8 cellular contexts compared by ENCODE assay signal in the genomic region with DNA sequence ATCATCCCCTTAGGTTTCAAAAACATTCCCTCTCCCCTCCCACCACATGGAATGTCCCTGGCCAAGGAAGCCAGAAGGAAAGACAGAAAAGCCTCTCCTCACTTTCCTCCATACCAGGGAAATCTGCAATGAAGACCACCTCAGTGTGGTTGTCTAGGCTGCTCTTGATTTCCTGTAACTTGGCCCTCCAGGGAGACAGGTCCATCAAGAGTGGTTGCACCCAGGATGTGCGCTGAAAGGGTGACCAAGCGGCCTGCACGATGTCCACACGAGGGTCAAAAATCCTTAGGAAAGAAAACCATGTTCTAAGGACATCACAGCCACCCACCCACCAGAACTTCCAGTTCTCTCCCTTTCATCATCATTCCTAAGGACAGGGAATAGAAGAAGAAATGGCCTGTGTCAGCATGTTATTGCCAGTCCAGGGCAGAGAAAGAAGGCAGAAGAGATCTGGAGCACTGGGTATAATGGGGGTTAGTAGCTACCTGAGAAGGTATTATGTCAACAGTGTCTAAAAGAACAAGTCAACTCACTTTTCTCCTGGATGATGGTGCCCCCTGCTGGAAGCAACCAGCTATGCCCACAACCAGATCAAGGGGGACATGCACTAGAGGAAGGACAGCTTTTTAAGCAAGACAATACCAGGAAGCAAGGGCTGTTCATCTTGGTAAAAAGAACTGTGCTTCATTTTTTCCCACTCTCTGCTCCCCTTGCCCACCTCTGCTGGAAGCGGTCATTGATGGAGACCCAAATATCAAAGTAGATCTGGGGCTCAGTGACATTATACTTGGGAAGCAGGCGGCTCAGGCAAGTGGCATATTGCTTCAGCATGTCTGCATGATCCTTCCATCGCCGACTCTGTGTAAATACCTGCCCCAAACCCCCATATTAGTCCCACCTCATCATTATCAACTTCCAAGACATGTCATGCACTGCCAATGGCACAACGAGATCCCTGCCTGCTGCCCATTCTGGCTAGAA. TPM values are rescaled to one million over a fixed set of nuclear protein-coding genes. Genes with fewer than 3 reads are reported as not detected.
DNase-seq lines count a peak whose midpoint lies in the region; ATAC-seq, FAIRE-seq and TF ChIP-seq lines count a peak whose summit lies in the region.

No MANE protein-coding gene starts in this region.

- no peaks in the 10 kb centered on the region for H3K79me2 ChIP-seq in PC-3 (ENCODE audit: low read length)

- no peaks in the 10 kb centered on the region for H3K27me3 ChIP-seq in BE2C
- no peaks in the 10 kb centered on the region for H3K27me3 ChIP-seq in PC-3 (ENCODE audit: low read length)

- peaks cover 4 to 7% (median 6%) of the 10 kb centered on the region in 4 donors for H3K4me1 Mint-ChIP-seq in naive thymus-derived CD8-positive, alpha-beta T cell
- peaks cover 0 to 8% of the 10 kb centered on the region in 2 donors for H3K4me1 Mint-ChIP-seq in stimulated activated naive B cell treated with anti-CD40 and anti-IgM and Interleukin-4, amounts not matched to agents 10 μg/mL and 1 μg/mL and 100 μg/mL, for 72 hours

- no peaks in the 10 kb centered on the region for H3K9me3 Mint-ChIP-seq in naive thymus-derived CD8-positive, alpha-beta T cell
- no peaks in the 10 kb centered on the region for H3K9me3 Mint-ChIP-seq in stimulated activated naive B cell treated with anti-CD40 and anti-IgM and Interleukin-4, amounts not matched to agents 10 μg/mL and 1 μg/mL and 100 μg/mL, for 72 hours

- DNase-seq in BE2C, result peak; percentile 68
- DNase-seq in GM19239 (ENCODE audit: insufficient read length, low spot score), result no peak
- peak; percentile 93 for DNase-seq in KBM-7
- peak; percentile 92 for DNase-seq in PC-3
- peak; percentile 91 for DNase-seq in activated T-cell treated with anti-CD3 and anti-CD28 coated beads for 1 hour (ENCODE audit: low read depth)
- DNase-seq in erythroblast (lab: John Stamatoyannopoulos, UW), result peak; percentile 84 to 93
- DNase-seq in naive thymus-derived CD8-positive, alpha-beta T cell, result peak; percentile 78 to 95 (median 90)
- DNase-seq in stimulated activated naive B cell treated with anti-CD40 and anti-IgM and Interleukin-4, amounts not matched to agents 10 μg/mL and 1 μg/mL and 100 μg/mL, for 72 hours, result peak; percentile 73

- peak; percentile 41 for ATAC-seq in PC-3
- peak; percentile 97 to 99 for ATAC-seq in naive thymus-derived CD8-positive, alpha-beta T cell
- ATAC-seq in stimulated activated naive B cell treated with anti-CD40 and anti-IgM and Interleukin-4, amounts not matched to agents 10 μg/mL and 1 μg/mL and 100 μg/mL, for 72 hours (replicated peaks), result peak; percentile 93

- FAIRE-seq in GM19239 (lab: Jason Lieb, UNC), result peak; percentile 84

- H2AFZ ChIP-seq in PC-3 (ENCODE audit: low read length), result no peak overlapping the region

- no peak overlapping the region for H3K9ac ChIP-seq in PC-3 (ENCODE audit: low read length)

- no peak for TF ChIP-seq POLR2A in erythroblast (IDR thresholded peaks at IDR 0.05; ENCODE audit: low read length)

- no peaks in the 10 kb centered on the region for H3K9me2 ChIP-seq in PC-3 (replicated peaks; ENCODE audit: low read length)

- no peak overlapping the region for H3K27ac ChIP-seq in PC-3 (ENCODE audit: low read length)

- no peaks in the 10 kb centered on the region; the same call in 1 of the 2 replicates for H3K36me3 ChIP-seq in BE2C
- peaks cover 29% of the 10 kb centered on the region; the same call in 1 of the 2 replicates for H3K36me3 ChIP-seq in PC-3 (ENCODE audit: low read depth, low read length)

- intact Hi-C loops in PC-3 (cut with micrococcal nuclease), result loop anchor here (1.0 kb wide), 2 partner anchors 132 to 227 kb away; no protein-coding TSS in a partner anchor

- H3K4me3 ChIP-seq in BE2C (ENCODE audit: low read depth, low read length), result no peak overlapping the region
- no peak overlapping the region for H3K4me3 ChIP-seq in PC-3 (ENCODE audit: low read length)

- H3K9me3 ChIP-seq in BE2C (no peaks in the 10 kb centered on the region), PC-3 (ENCODE audit: low read length) (no peaks in the 10 kb centered on the region)

- no TSS peak for BruUV-seq in PC-3 (replicated peaks; lab: Mats Ljungman, UMichigan)

- H3K36me3 Mint-ChIP-seq in naive thymus-derived CD8-positive, alpha-beta T cell, result peaks cover 5 to 77% (median 13%) of the 10 kb centered on the region in 3 donors
- peaks cover 23 to 33% of the 10 kb centered on the region in 2 donors for H3K36me3 Mint-ChIP-seq in stimulated activated naive B cell treated with anti-CD40 and anti-IgM and Interleukin-4, amounts not matched to agents 10 μg/mL and 1 μg/mL and 100 μg/mL, for 72 hours

- no peaks in the 10 kb centered on the region for H4K20me1 ChIP-seq in PC-3 (ENCODE audit: low read length)

- H3K27me3 Mint-ChIP-seq in naive thymus-derived CD8-positive, alpha-beta T cell, result no peaks in the 10 kb centered on the region
- no peaks in the 10 kb centered on the region for H3K27me3 Mint-ChIP-seq in stimulated activated naive B cell treated with anti-CD40 and anti-IgM and Interleukin-4, amounts not matched to agents 10 μg/mL and 1 μg/mL and 100 μg/mL, for 72 hours

- peak overlapping the region in 8 of 10 donors; percentile 29 to 75 (median 50) for H3K27ac Mint-ChIP-seq in naive thymus-derived CD8-positive, alpha-beta T cell
- no peak overlapping the region for H3K27ac Mint-ChIP-seq in stimulated activated naive B cell treated with anti-CD40 and anti-IgM and Interleukin-4, amounts not matched to agents 10 μg/mL and 1 μg/mL and 100 μg/mL, for 72 hours

- H3K4me2 ChIP-seq in PC-3 (ENCODE audit: low read length), result no peak overlapping the region

- H3F3A ChIP-seq in PC-3 (ENCODE audit: low read length, unreplicated experiment), result peaks cover 14% of the 10 kb centered on the region

- POLR2A ChIA-PET in PC-3 (lab: Charles Lee; ENCODE audit: unreplicated experiment), result interaction anchor here (0.5 to 1.2 kb wide), 5 partner anchors 13 to 131 kb away, joined by 3 to 4 read pairs (median 3); partner anchors contain the start of genes MAT2A and RNF181
- POLR2A ChIA-PET in naive thymus-derived CD8-positive, alpha-beta T cell (lab: Charles Lee), result interaction anchor here (0.5 to 14.9 kb wide), 14 partner anchors 10 to 224 kb away, joined by 3 to 144 read pairs (median 4); partner anchors contain the start of genes GGCX, MAT2A, RNF181 and SH2D6

- no peaks in the 10 kb centered on the region for H3K4me1 ChIP-seq in BE2C
- peaks cover 16% of the 10 kb centered on the region for H3K4me1 ChIP-seq in PC-3 (ENCODE audit: insufficient read depth, low read length)

- in situ Hi-C loops in KBM-7 (cut with MboI; ENCODE audit: low pct_unique_long_range_greater_than_20kb, low sequenced_read_pairs), result no loop called here

- TF ChIP-seq CTCF in BE2C (IDR thresholded peaks at IDR 0.05; ENCODE audit: low read depth, low read length), result peak; percentile 73
- TF ChIP-seq CTCF in PC-3 (conservative IDR thresholded peaks at IDR 0.05; ENCODE audit: low read depth, low read length), result peak; percentile 96

- CTCF ChIA-PET in PC-3 (lab: Charles Lee), result interaction anchor here (0.5 to 1.6 kb wide), 6 partner anchors 9 to 159 kb away, joined by 3 to 14 read pairs (median 7); partner anchors contain the start of genes GGCX and MAT2A

- H3K4me3 Mint-ChIP-seq in naive thymus-derived CD8-positive, alpha-beta T cell, result no peak overlapping the region
- H3K4me3 Mint-ChIP-seq in stimulated activated naive B cell treated with anti-CD40 and anti-IgM and Interleukin-4, amounts not matched to agents 10 μg/mL and 1 μg/mL and 100 μg/mL, for 72 hours, result no peak overlapping the region

RNA-seq across cellular contexts. Expression of gene GGCX, which starts 9.3 kb away (rescaled TPM):
- 49.8 TPM for polyA plus RNA-seq in BE2C (2012; ENCODE audit: insufficient read depth, insufficient read length, low read depth)
- total RNA-seq in PC-3 (2014; rRNA removed), result 34.8 and 46.7 TPM in 2 replicates
- 10 to 100 TPM; 30.9 to 35.8 TPM for total RNA-seq in naive thymus-derived CD8-positive, alpha-beta T cell
- polyA plus RNA-seq in naive thymus-derived CD8-positive, alpha-beta T cell, result 10 to 100 TPM; 10.4 to 14.6 (median 14.0) TPM

RNA-seq across cellular contexts. Expression of gene MAT2A, which starts 13.0 kb away (rescaled TPM):
- polyA plus RNA-seq in BE2C (2012; ENCODE audit: insufficient read depth, insufficient read length, low read depth), result 983 TPM
- 304 and 309 TPM in 2 replicates for total RNA-seq in PC-3 (2014; rRNA removed)
- 100 to 1,000 TPM; 192 to 205 TPM for total RNA-seq in naive thymus-derived CD8-positive, alpha-beta T cell
- 100 to 1,000 TPM in 1 of 3 donors, 10 to 100 TPM in 2; 68.1 to 103 (median 73.0) TPM for polyA plus RNA-seq in naive thymus-derived CD8-positive, alpha-beta T cell

RNA-seq across cellular contexts. Expression of gene VAMP8, which starts 25.4 kb away (rescaled TPM):
- 1.4 TPM for polyA plus RNA-seq in BE2C (2012; ENCODE audit: insufficient read depth, insufficient read length, low read depth)
- 141 and 142 TPM in 2 replicates for total RNA-seq in PC-3 (2014; rRNA removed)
- 10 to 100 TPM; 71.4 to 73.9 TPM for total RNA-seq in naive thymus-derived CD8-positive, alpha-beta T cell
- 100 to 1,000 TPM; 321 to 405 (median 373) TPM for polyA plus RNA-seq in naive thymus-derived CD8-positive, alpha-beta T cell

RNA-seq across cellular contexts. Expression of gene VAMP5, which starts 32.2 kb away (rescaled TPM):
- 9.8 TPM for polyA plus RNA-seq in BE2C (2012; ENCODE audit: insufficient read depth, insufficient read length, low read depth)
- total RNA-seq in PC-3 (2014; rRNA removed), result 0.40 TPM in 1 of 2 replicates, not detected in the other
- 10 to 100 TPM; 24.6 to 24.7 TPM for total RNA-seq in naive thymus-derived CD8-positive, alpha-beta T cell
- polyA plus RNA-seq in naive thymus-derived CD8-positive, alpha-beta T cell, result 100 to 1,000 TPM; 135 to 143 (median 139) TPM

RNA-seq across cellular contexts. Expression of gene RNF181, which starts 43.6 kb away (rescaled TPM):
- 233 TPM for polyA plus RNA-seq in BE2C (2012; ENCODE audit: insufficient read depth, insufficient read length, low read depth)
- 170 and 225 TPM in 2 replicates for total RNA-seq in PC-3 (2014; rRNA removed)
- 10 to 100 TPM; 66.0 to 73.8 TPM for total RNA-seq in naive thymus-derived CD8-positive, alpha-beta T cell
- polyA plus RNA-seq in naive thymus-derived CD8-positive, alpha-beta T cell, result 100 to 1,000 TPM; 165 to 206 (median 173) TPM

Comparison
In these comparisons a context has a peak if more than half of its experiments do, and no peak if none do; other contexts are left out.
1. ATAC-seq: peak in every context shown above with its lines; median percentile 98 in naive thymus-derived CD8-positive, alpha-beta T cell; 93 in stimulated activated naive B cell treated with anti-CD40 and anti-IgM and Interleukin-4, amounts not matched to agents 10 μg/mL and 1 μg/mL and 100 μg/mL, for 72 hours; 41 in PC-3.